Comparison of ENCODE assay signal across 6 cellular contexts in the genomic region with DNA sequence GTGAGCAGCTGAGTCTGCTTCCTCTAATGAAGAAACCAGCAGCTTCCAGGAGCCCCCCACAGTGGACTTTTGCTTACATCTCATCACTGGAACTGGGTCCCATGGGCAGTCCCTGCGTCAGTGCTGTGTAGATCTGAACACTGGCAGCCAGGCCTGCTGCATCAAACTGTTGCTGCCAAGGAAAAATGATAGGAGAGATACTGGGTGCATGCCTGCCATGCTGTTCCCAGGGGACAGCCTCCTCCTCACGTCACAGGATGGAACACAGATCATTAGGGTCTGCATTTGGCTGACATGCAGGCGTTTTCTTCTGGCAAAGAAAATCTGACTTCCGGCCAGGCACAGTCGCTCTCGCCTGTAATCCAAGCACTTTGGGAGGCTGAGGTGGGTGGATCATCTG.
"Had no signal": no experiment of that assay in that cellular context is flagged by ENCODE, and none has a peak within 500 bp of the region (broad histone marks: within the 10 kb centered on the region; RNA-seq: fewer than 3 reads in every experiment).

No MANE protein-coding gene starts in this region.

- H3K4me3 ChIP-seq: GM23338, K562 had no signal

- H2AFZ ChIP-seq: GM23338 had no signal

- ATAC-seq: GM23338, HCT116, K562 had no signal

- DNase-seq: H9, HFFc6, IMR-90 had no signal

- H3K4me2 ChIP-seq: GM23338 had no signal
